15 cellular contexts compared by ENCODE assay signal in the genomic region with DNA sequence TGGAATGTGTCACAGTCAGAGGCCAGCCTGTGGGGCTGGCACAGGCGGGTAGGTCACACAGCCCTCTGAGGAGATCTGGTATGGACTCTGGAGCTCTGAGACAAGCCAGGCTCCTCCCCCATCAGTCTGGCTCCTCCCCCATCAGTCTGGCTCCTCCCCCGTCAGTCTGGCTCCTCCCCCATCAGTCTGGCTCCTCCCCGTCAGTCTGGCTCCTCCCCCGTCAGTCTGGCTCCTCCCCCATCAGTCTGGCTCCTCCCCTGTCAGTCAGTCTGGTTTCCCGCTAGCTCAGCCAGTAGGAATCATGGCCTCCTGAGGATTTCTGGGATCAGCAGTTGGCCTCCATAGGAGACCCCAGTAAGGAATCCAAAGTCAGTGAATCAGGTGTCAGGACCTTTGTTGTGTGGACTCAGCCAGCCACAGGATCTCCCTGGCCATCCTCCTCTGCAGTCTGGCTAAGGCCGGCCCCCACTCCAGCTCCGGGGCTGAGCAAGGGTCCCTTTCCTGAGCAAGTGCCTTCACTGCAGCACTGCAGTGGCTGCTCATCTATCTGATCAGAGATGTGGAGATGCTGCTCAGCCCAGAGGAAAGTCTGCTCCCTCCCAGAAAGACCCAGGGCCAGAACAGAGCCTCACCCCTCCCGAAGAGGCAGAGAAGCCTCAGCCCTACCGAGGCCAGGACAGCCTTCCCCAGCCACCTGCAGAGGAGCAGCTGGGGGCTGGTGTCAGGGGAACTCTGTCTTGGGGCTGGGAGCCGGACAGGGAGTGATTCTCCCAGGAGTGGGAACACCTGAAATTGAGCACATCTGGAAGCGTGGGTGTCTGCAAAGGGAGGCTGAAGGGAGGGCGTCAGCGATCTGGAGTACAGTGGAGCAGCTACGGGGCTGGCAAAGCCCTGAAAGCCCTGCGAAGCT. TPM values are rescaled to one million over a fixed set of nuclear protein-coding genes. Genes with fewer than 3 reads are reported as not detected.
DNase-seq lines count a peak whose midpoint lies in the region; ATAC-seq, FAIRE-seq and TF ChIP-seq lines count a peak whose summit lies in the region.
"Had no signal": no experiment of that assay in that cellular context is flagged by ENCODE, and none has a peak within 500 bp of the region (broad histone marks: within the 10 kb centered on the region; RNA-seq: fewer than 3 reads in every experiment).

No MANE protein-coding gene starts in this region.

- H3K27me3 ChIP-seq in SK-N-SH (ENCODE audit: insufficient read depth), result no peaks in the 10 kb centered on the region
- H3K27me3 ChIP-seq: dorsolateral prefrontal cortex had no signal

- no peak for TF ChIP-seq POLR2A in GM12892 (IDR thresholded peaks at IDR 0.05; ENCODE audit: low read depth, low read length)

- no peak overlapping the region for H3K9ac ChIP-seq in SK-N-SH

- no peaks in the 10 kb centered on the region for H3K36me3 ChIP-seq in SK-N-SH (replicated peaks in 1 of 2; ENCODE audit: control insufficient read depth in 1 of 2, insufficient read depth in 2 of 2, low read length in 1 of 2)

- peaks cover 0 to 8% of the 10 kb centered on the region in 2 experiments; a peak in 1 of 4 replicates for H3K4me1 ChIP-seq in SK-N-SH (ENCODE audit: control insufficient read depth in 1 of 2, insufficient read depth in 2 of 2, low read depth in 1 of 2, low read length in 1 of 2)

- no peak for TF ChIP-seq RAD21 in SK-N-SH (IDR thresholded peaks at IDR 0.05; ENCODE audit: low read length)

- no peaks in the 10 kb centered on the region for H3F3A ChIP-seq in SK-N-SH (replicated peaks; ENCODE audit: insufficient read depth)

- TF ChIP-seq CTCF in SK-N-SH (IDR thresholded peaks at IDR 0.05), result no peak

- no peak for TF ChIP-seq EP300 in SK-N-SH (IDR thresholded peaks at IDR 0.05; ENCODE audit: borderline replicate concordance in 1 of 2, low read depth in 1 of 2, low read length in 1 of 2)

- WGBS in SK-N-SH (ENCODE audit: low lambda C conversion rate), result 61% methylated on average over 9 of the region's 15 CpGs

- no peak overlapping the region for H2AFZ ChIP-seq in SK-N-SH (ENCODE audit: low read depth)

- H3K9me3 ChIP-seq in SK-N-SH, result no peaks in the 10 kb centered on the region

- ATAC-seq in HG02678 (IDR thresholded peaks at IDR 0.05; ENCODE audit: unreplicated experiment) (no peak), HG02938 (IDR thresholded peaks at IDR 0.05; ENCODE audit: unreplicated experiment) (no peak), GM19467 (IDR thresholded peaks at IDR 0.05; ENCODE audit: unreplicated experiment) (no peak)
- ATAC-seq: WTC11 had no signal

- POLR2A ChIA-PET in SK-N-SH (lab: Yijun Ruan, JAX), result no interaction called here

- DNase-seq in NCI-H1436 (lab: John Stamatoyannopoulos, UW) (peak; percentile 28), NCI-H1436 treated with DMSO at 0.1 percent for 48 hours (lab: John Stamatoyannopoulos, UW) (no peak), GM12892 (ENCODE audit: insufficient read length) (no peak), SK-N-SH (peak; percentile 63), iPS-NIHi7 (ENCODE audit: extremely low spot score) (peak; percentile 26)
- DNase-seq: CD4-positive, alpha-beta memory T cell; dorsolateral prefrontal cortex; substantia nigra had no signal

- H3K27ac ChIP-seq in SK-N-SH (ENCODE audit: low read depth in 2 of 2, low read length in 1 of 2), result 0 out of 4 replicates have a peak overlapping the region, but pooled peaks of 1 of the 2 experiments have one; percentile 34

- peak; percentile 61 for FAIRE-seq in GM12892 (lab: Jason Lieb, UNC)
- FAIRE-seq: A204.1, G401.6, GM18507 had no signal

- no peaks in the 10 kb centered on the region for H4K20me1 ChIP-seq in SK-N-SH (ENCODE audit: insufficient read depth)

- H3K4me3 ChIP-seq in SK-N-SH (ENCODE audit: low read depth in 2 of 2, low read length in 1 of 2), result no peak overlapping the region

- no peaks in the 10 kb centered on the region for H3K79me2 ChIP-seq in SK-N-SH (ENCODE audit: insufficient read depth)

- no peak overlapping the region for H3K4me2 ChIP-seq in SK-N-SH

- no peaks in the 10 kb centered on the region for H3K9me2 ChIP-seq in SK-N-SH

- CTCF ChIA-PET in SK-N-SH (lab: Yijun Ruan, JAX), result interaction anchor here (0.7 to 2.6 kb wide), 4 partner anchors 9 to 51 kb away, joined by 3 to 8 read pairs (median 4); no protein-coding TSS in a partner anchor

TF ChIP-seq in SK-N-SH, 30 proteins besides CTCF, POLR2A, EP300 and RAD21:
- TF ChIP-seq, protein P1, sequence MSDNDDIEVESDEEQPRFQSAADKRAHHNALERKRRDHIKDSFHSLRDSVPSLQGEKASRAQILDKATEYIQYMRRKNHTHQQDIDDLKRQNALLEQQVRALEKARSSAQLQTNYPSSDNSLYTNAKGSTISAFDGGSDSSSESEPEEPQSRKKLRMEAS (IDR thresholded peaks at IDR 0.05; ENCODE audit: low read depth), result no peak
- no peak for TF ChIP-seq CHD2 (IDR thresholded peaks at IDR 0.05; ENCODE audit: low read length, partially characterized antibody)
- TF ChIP-seq GATA2 (CRISPR knock-in tag; IDR thresholded peaks at IDR 0.05), result no peak
- no peak for TF ChIP-seq SMC3 (IDR thresholded peaks at IDR 0.05; ENCODE audit: low read depth, low read length)
- no peak for TF ChIP-seq JUND (IDR thresholded peaks at IDR 0.05)
- TF ChIP-seq, protein P2, sequence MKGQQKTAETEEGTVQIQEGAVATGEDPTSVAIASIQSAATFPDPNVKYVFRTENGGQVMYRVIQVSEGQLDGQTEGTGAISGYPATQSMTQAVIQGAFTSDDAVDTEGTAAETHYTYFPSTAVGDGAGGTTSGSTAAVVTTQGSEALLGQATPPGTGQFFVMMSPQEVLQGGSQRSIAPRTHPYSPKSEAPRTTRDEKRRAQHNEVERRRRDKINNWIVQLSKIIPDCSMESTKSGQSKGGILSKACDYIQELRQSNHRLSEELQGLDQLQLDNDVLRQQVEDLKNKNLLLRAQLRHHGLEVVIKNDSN (IDR thresholded peaks at IDR 0.05; ENCODE audit: borderline replicate concordance, low read depth), result no peak
- no peak for TF ChIP-seq TCF12 (IDR thresholded peaks at IDR 0.05)
- no peak for TF ChIP-seq NFIC (IDR thresholded peaks at IDR 0.05; ENCODE audit: borderline replicate concordance)
- TF ChIP-seq, protein P3, sequence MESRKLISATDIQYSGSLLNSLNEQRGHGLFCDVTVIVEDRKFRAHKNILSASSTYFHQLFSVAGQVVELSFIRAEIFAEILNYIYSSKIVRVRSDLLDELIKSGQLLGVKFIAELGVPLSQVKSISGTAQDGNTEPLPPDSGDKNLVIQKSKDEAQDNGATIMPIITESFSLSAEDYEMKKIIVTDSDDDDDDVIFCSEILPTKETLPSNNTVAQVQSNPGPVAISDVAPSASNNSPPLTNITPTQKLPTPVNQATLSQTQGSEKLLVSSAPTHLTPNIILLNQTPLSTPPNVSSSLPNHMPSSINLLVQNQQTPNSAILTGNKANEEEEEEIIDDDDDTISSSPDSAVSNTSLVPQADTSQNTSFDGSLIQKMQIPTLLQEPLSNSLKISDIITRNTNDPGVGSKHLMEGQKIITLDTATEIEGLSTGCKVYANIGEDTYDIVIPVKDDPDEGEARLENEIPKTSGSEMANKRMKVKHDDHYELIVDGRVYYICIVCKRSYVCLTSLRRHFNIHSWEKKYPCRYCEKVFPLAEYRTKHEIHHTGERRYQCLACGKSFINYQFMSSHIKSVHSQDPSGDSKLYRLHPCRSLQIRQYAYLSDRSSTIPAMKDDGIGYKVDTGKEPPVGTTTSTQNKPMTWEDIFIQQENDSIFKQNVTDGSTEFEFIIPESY (IDR thresholded peaks at IDR 0.05; ENCODE audit: borderline replicate concordance, low read depth), result no peak
- TF ChIP-seq NRF1 (IDR thresholded peaks at IDR 0.05; ENCODE audit: low read depth, low read length), result no peak
- TF ChIP-seq, protein P4, sequence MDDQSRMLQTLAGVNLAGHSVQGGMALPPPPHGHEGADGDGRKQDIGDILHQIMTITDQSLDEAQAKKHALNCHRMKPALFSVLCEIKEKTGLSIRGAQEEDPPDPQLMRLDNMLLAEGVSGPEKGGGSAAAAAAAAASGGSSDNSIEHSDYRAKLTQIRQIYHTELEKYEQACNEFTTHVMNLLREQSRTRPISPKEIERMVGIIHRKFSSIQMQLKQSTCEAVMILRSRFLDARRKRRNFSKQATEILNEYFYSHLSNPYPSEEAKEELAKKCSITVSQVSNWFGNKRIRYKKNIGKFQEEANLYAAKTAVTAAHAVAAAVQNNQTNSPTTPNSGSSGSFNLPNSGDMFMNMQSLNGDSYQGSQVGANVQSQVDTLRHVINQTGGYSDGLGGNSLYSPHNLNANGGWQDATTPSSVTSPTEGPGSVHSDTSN (IDR thresholded peaks at IDR 0.05), result no peak
- TF ChIP-seq, protein P5, sequence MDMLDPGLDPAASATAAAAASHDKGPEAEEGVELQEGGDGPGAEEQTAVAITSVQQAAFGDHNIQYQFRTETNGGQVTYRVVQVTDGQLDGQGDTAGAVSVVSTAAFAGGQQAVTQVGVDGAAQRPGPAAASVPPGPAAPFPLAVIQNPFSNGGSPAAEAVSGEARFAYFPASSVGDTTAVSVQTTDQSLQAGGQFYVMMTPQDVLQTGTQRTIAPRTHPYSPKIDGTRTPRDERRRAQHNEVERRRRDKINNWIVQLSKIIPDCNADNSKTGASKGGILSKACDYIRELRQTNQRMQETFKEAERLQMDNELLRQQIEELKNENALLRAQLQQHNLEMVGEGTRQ (IDR thresholded peaks at IDR 0.05; ENCODE audit: borderline replicate concordance, low read depth, low read length), result no peak
- TF ChIP-seq TEAD4 (IDR thresholded peaks at IDR 0.05; ENCODE audit: borderline replicate concordance, insufficient read depth), result no peak
- no peak for TF ChIP-seq RXRA (IDR thresholded peaks at IDR 0.05; ENCODE audit: borderline replicate concordance, low read depth)
- no peak for TF ChIP-seq EZH2phosphoT487 (IDR thresholded peaks at IDR 0.05; ENCODE audit: borderline replicate concordance, low read depth)
- TF ChIP-seq MXI1 (IDR thresholded peaks at IDR 0.05; ENCODE audit: low read depth, low read length), result no peak
- TF ChIP-seq FOXJ3 (CRISPR knock-in tag; IDR thresholded peaks at IDR 0.05), result no peak
- TF ChIP-seq TAF1 (IDR thresholded peaks at IDR 0.05; ENCODE audit: borderline replicate concordance, low read depth, low read length), result no peak

RNA-seq across cellular contexts. Expression of a gene that starts 35.7 kb away (rescaled TPM):
- not detected for polyA plus RNA-seq in GM12892 (2012; ENCODE audit: missing spikeins)
- polyA plus RNA-seq in SK-N-SH (2012; rRNA removed), result 0.02 and 0.08 TPM in 2 replicates
- 0.04 and 0.07 TPM in 2 replicates for polyA plus RNA-seq in SK-N-SH (2012; cell fraction: cytosol; rRNA removed)
- polyA plus RNA-seq in SK-N-SH (2012; cell fraction: nucleus; rRNA removed), result 0.19 and 0.47 TPM in 2 replicates
- polyA plus RNA-seq: CD4-positive, alpha-beta memory T cell had no signal

Comparison
In these comparisons a context has a peak if more than half of its experiments do, and no peak if none do; other contexts are left out.
1. DNase-seq: peak in NCI-H1436 (single experiment), SK-N-SH (single experiment) and iPS-NIHi7 (single experiment); none in NCI-H1436 treated with DMSO at 0.1 percent for 48 hours (single experiment) and GM12892 (single experiment).